13 cellular contexts compared by ENCODE assay signal in the genomic region with DNA sequence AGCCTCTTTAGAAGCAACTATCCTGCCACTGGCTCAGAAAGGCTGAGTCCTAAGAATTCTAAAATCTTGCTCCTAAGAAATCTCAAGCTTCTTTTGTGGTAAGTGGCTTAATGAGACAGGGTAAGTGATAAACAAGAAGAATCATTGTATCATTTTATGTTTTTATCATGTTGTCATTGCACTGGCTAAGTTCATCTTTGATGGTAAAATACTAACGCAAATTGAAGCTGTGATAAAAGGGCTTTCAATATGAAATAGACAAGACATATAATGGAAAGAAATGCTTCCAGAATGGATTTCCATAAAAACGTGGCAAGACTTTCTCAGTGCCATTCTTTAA. TPM values are rescaled to one million over a fixed set of nuclear protein-coding genes. Genes with fewer than 3 reads are reported as not detected.
A peak's percentile ranks its signal among the peaks of the same experiment; 100 is the strongest.
DNase-seq lines count a peak whose midpoint lies in the region; ATAC-seq and TF ChIP-seq lines count a peak whose summit lies in the region.
"Had no signal": no experiment of that assay in that cellular context is flagged by ENCODE, and none has a peak within 500 bp of the region (broad histone marks: within the 10 kb centered on the region; RNA-seq: fewer than 3 reads in every experiment).

No MANE protein-coding gene starts in this region.

- peak overlapping the region; percentile 60 for H3K4me3 Mint-ChIP-seq in activated naive CD4-positive, alpha-beta T cell treated with anti-CD3 and anti-CD28 coated beads, Interleukin-2, amount 10 ng/mL, durations not matched to agents 7 days and 5 days
- peak overlapping the region; percentile 70 to 77 for H3K4me3 Mint-ChIP-seq in stimulated activated naive CD8-positive, alpha-beta T cell treated with anti-CD3 and anti-CD28 coated beads, Interleukin-15, amount 100 ng/mL, for 72 hours
- H3K4me3 Mint-ChIP-seq in type B pancreatic cell: no peak overlapping the region
- H3K4me3 Mint-ChIP-seq: stimulated activated memory B cell treated with anti-CD40 and anti-IgM and Interleukin-4, amounts not matched to agents 10 μg/mL and 1 μg/mL and 100 μg/mL, for 72 hours had no signal

- peaks cover 3% of the 10 kb centered on the region for H3K27me3 Mint-ChIP-seq in activated naive CD4-positive, alpha-beta T cell treated with anti-CD3 and anti-CD28 coated beads, Interleukin-2, amount 10 ng/mL, durations not matched to agents 7 days and 5 days
- H3K27me3 Mint-ChIP-seq in stimulated activated naive CD8-positive, alpha-beta T cell treated with anti-CD3 and anti-CD28 coated beads, Interleukin-15, amount 100 ng/mL, for 72 hours: no peaks in the 10 kb centered on the region
- peaks cover 2% of the 10 kb centered on the region for H3K27me3 Mint-ChIP-seq in type B pancreatic cell
- H3K27me3 Mint-ChIP-seq: stimulated activated memory B cell treated with anti-CD40 and anti-IgM and Interleukin-4, amounts not matched to agents 10 μg/mL and 1 μg/mL and 100 μg/mL, for 72 hours had no signal

- H3K4me3 ChIP-seq in PC-3 (ENCODE audit: low read length): no peak overlapping the region
- no peak overlapping the region for H3K4me3 ChIP-seq in tibial artery
- H3K4me3 ChIP-seq: SK-N-MC had no signal

- peak overlapping the region; percentile 82 for H3K27ac ChIP-seq in PC-3 (ENCODE audit: low read length)
- peak overlapping the region; percentile 53 for H3K27ac ChIP-seq in caudate nucleus (ENCODE audit: low read depth, low read length)
- no peak overlapping the region for H3K27ac ChIP-seq in tibial artery
- H3K27ac ChIP-seq: SK-N-MC, WERI-Rb-1 had no signal

- no peaks in the 10 kb centered on the region for H3K9me2 ChIP-seq in PC-3 (replicated peaks; ENCODE audit: low read length)

- H3K36me3 Mint-ChIP-seq in activated naive CD4-positive, alpha-beta T cell treated with anti-CD3 and anti-CD28 coated beads, Interleukin-2, amount 10 ng/mL, durations not matched to agents 7 days and 5 days: peaks cover 6% of the 10 kb centered on the region
- H3K36me3 Mint-ChIP-seq in type B pancreatic cell: no peaks in the 10 kb centered on the region
- H3K36me3 Mint-ChIP-seq: stimulated activated memory B cell treated with anti-CD40 and anti-IgM and Interleukin-4, amounts not matched to agents 10 μg/mL and 1 μg/mL and 100 μg/mL, for 72 hours had no signal

- DNase-seq in activated naive CD4-positive, alpha-beta T cell treated with anti-CD3 and anti-CD28 coated beads, Interleukin-2, amount 10 ng/mL, durations not matched to agents 7 days and 5 days: no peak
- no peak for DNase-seq in activated naive CD4-positive, alpha-beta T cell treated with Interleukin-2 at 50 U/mL for 16 hours
- no peak for DNase-seq in PC-3
- no peak for DNase-seq in caudate nucleus (lab: John Stamatoyannopoulos, UW)
- no peak for DNase-seq in stimulated activated naive CD8-positive, alpha-beta T cell treated with anti-CD3 and anti-CD28 coated beads, Interleukin-15, amount 100 ng/mL, for 72 hours
- no peak for DNase-seq in UCSD-AML1 (lab: John Stamatoyannopoulos, UW; ENCODE audit: unreplicated experiment)
- no peak for DNase-seq in type B pancreatic cell (ENCODE audit: extremely low spot score, unreplicated experiment)
- no peak for DNase-seq in tibial artery
- DNase-seq: NCI-H187, NCI-H446 treated with DMSO at 0.1 percent for 48 hours, WERI-Rb-1 had no signal

- peaks cover 54% of the 10 kb centered on the region for H3K4me1 Mint-ChIP-seq in activated naive CD4-positive, alpha-beta T cell treated with anti-CD3 and anti-CD28 coated beads, Interleukin-2, amount 10 ng/mL, durations not matched to agents 7 days and 5 days
- peaks cover 59% of the 10 kb centered on the region for H3K4me1 Mint-ChIP-seq in stimulated activated naive CD8-positive, alpha-beta T cell treated with anti-CD3 and anti-CD28 coated beads, Interleukin-15, amount 100 ng/mL, for 72 hours
- H3K4me1 Mint-ChIP-seq in type B pancreatic cell (ENCODE audit: unreplicated experiment): peaks cover 14% of the 10 kb centered on the region

- peak overlapping the region; percentile 93 for H3K27ac Mint-ChIP-seq in activated naive CD4-positive, alpha-beta T cell treated with anti-CD3 and anti-CD28 coated beads, Interleukin-2, amount 10 ng/mL, durations not matched to agents 7 days and 5 days
- peak overlapping the region; percentile 10 to 84 for H3K27ac Mint-ChIP-seq in stimulated activated naive CD8-positive, alpha-beta T cell treated with anti-CD3 and anti-CD28 coated beads, Interleukin-15, amount 100 ng/mL, for 72 hours
- no peak overlapping the region for H3K27ac Mint-ChIP-seq in type B pancreatic cell
- H3K27ac Mint-ChIP-seq: stimulated activated memory B cell treated with anti-CD40 and anti-IgM and Interleukin-4, amounts not matched to agents 10 μg/mL and 1 μg/mL and 100 μg/mL, for 72 hours had no signal

- CTCF ChIA-PET in activated naive CD4-positive, alpha-beta T cell treated with anti-CD3 and anti-CD28 coated beads, Interleukin-2, amount 10 ng/mL, durations not matched to agents 7 days and 5 days (lab: Charles Lee): interaction anchor here (1.6 kb wide), 1 partner anchor 74 kb away, joined by 4 read pairs; no protein-coding TSS in a partner anchor
- CTCF ChIA-PET in PC-3 (lab: Charles Lee): no interaction called here

- H4K20me1 ChIP-seq in PC-3 (ENCODE audit: low read length): no peaks in the 10 kb centered on the region

- H3K36me3 ChIP-seq in PC-3 (ENCODE audit: low read depth, low read length) (no peaks in the 10 kb centered on the region), tibial artery (no peaks in the 10 kb centered on the region)
- H3K36me3 ChIP-seq: WERI-Rb-1 had no signal

- H3K4me2 ChIP-seq in PC-3 (ENCODE audit: low read length): peak overlapping the region; percentile 61

- no peak overlapping the region for H2AFZ ChIP-seq in PC-3 (ENCODE audit: low read length)

- H3K9me3 ChIP-seq in PC-3 (ENCODE audit: low read length) (no peaks in the 10 kb centered on the region), tibial artery (no peaks in the 10 kb centered on the region)

- intact Hi-C loops in PC-3 (cut with micrococcal nuclease) (loop anchor here (5.0 to 10.0 kb wide), 2 partner anchors 36 to 128 kb away; no protein-coding TSS in a partner anchor), tibial artery (cut with DNase I; ENCODE audit: low total_unique reads) (no loop called here)

- peak overlapping the region; percentile 41; the same call in 1 of the 2 replicates for H3K9ac ChIP-seq in PC-3 (ENCODE audit: low read length)

- no TSS peak for BruUV-seq in PC-3 (replicated peaks; lab: Mats Ljungman, UMichigan)

- POLR2A ChIA-PET in PC-3 (lab: Charles Lee; ENCODE audit: unreplicated experiment): no interaction called here

- H3K4me1 ChIP-seq in PC-3 (ENCODE audit: insufficient read depth, low read length) (peaks cover 60% of the 10 kb centered on the region), tibial artery (peaks cover 0 to 6% (median 0%) of the 10 kb centered on the region in 4 donors)

- peaks cover 3% of the 10 kb centered on the region for H3K9me3 Mint-ChIP-seq in activated naive CD4-positive, alpha-beta T cell treated with anti-CD3 and anti-CD28 coated beads, Interleukin-2, amount 10 ng/mL, durations not matched to agents 7 days and 5 days
- no peaks in the 10 kb centered on the region for H3K9me3 Mint-ChIP-seq in stimulated activated naive CD8-positive, alpha-beta T cell treated with anti-CD3 and anti-CD28 coated beads, Interleukin-15, amount 100 ng/mL, for 72 hours
- H3K9me3 Mint-ChIP-seq in type B pancreatic cell: no peaks in the 10 kb centered on the region
- H3K9me3 Mint-ChIP-seq: stimulated activated memory B cell treated with anti-CD40 and anti-IgM and Interleukin-4, amounts not matched to agents 10 μg/mL and 1 μg/mL and 100 μg/mL, for 72 hours had no signal

- TF ChIP-seq CTCF in PC-3 (conservative IDR thresholded peaks at IDR 0.05; ENCODE audit: low read depth, low read length) (no peak), type B pancreatic cell (conservative IDR thresholded peaks at IDR 0.05) (no peak), tibial artery (IDR thresholded peaks at IDR 0.05) (no peak)

- H3K79me2 ChIP-seq in PC-3 (ENCODE audit: low read length): no peaks in the 10 kb centered on the region

- no peak for ATAC-seq in PC-3
- ATAC-seq in stimulated activated naive CD8-positive, alpha-beta T cell treated with anti-CD3 and anti-CD28 coated beads, Interleukin-15, amount 100 ng/mL, for 72 hours: peak; percentile 56

- no peaks in the 10 kb centered on the region for H3F3A ChIP-seq in PC-3 (ENCODE audit: low read length, unreplicated experiment)

- no peaks in the 10 kb centered on the region for H3K27me3 ChIP-seq in PC-3 (ENCODE audit: low read length)
- no peaks in the 10 kb centered on the region for H3K27me3 ChIP-seq in tibial artery

RNA-seq across cellular contexts. Expression of a gene that starts 21.6 kb away (rescaled TPM):
- total RNA-seq in PC-3 (2014; rRNA removed) (24.7 and 26.3 TPM in 2 replicates), type B pancreatic cell (ENCODE audit: low replicate concordance) (15.0 and 21.6 TPM in 2 replicates)

Comparison
In these comparisons a context has a peak if more than half of its experiments do, and no peak if none do; other contexts are left out.
1. H3K27ac ChIP-seq: peak in PC-3 (single experiment) and caudate nucleus (single experiment); none in tibial artery (0 of 2).